In genomic region chr18:25229080-25229479, GRCh38 we compare ENCODE assay signal across 12 cellular contexts.
DNase-seq lines count a peak whose midpoint lies in the region; ATAC-seq and TF ChIP-seq lines count a peak whose summit lies in the region.
"Had no signal": no experiment of that assay in that cellular context is flagged by ENCODE, and none has a peak within 500 bp of the region (broad histone marks: within the 10 kb centered on the region; RNA-seq: fewer than 3 reads in every experiment).

No MANE protein-coding gene starts in this region.

- TF ChIP-seq POLR2A in uterus (IDR thresholded peaks at IDR 0.05): no peak

- H3K27me3 ChIP-seq in left ventricle myocardium inferior (ENCODE audit: low read depth): no peaks in the 10 kb centered on the region
- H3K27me3 ChIP-seq in uterus: no peaks in the 10 kb centered on the region
- no peaks in the 10 kb centered on the region for H3K27me3 ChIP-seq in effector memory CD4-positive, alpha-beta T cell (replicated peaks; ENCODE audit: control insufficient read depth, insufficient read depth, low read length, poor library complexity, severe bottlenecking)
- H3K27me3 ChIP-seq: stomach had no signal

- H3K27ac Mint-ChIP-seq in activated naive CD8-positive, alpha-beta T cell treated with anti-CD3 and anti-CD28 coated beads, Interleukin-2, amount 50 U/mL, for 24 hours: no peak overlapping the region
- H3K27ac Mint-ChIP-seq: CD4-positive, alpha-beta memory T cell had no signal

- peaks cover 64% of the 10 kb centered on the region for H3K4me1 ChIP-seq in left ventricle myocardium inferior
- H3K4me1 ChIP-seq in uterus: peaks cover 0 to 7% of the 10 kb centered on the region in 2 donors
- H3K4me1 ChIP-seq in effector memory CD4-positive, alpha-beta T cell (ENCODE audit: control insufficient read depth, insufficient read depth, low read length, poor library complexity, severe bottlenecking): no peaks in the 10 kb centered on the region

- ATAC-seq in Right ventricle myocardium superior (ENCODE audit: poor library complexity): no peak
- no peak for ATAC-seq in activated naive CD8-positive, alpha-beta T cell treated with anti-CD3 and anti-CD28 coated beads, Interleukin-2, amount 50 U/mL, for 24 hours
- ATAC-seq: Panc1 had no signal

- H3K9me3 ChIP-seq in left ventricle myocardium inferior (replicated peaks) (no peaks in the 10 kb centered on the region), uterus (no peaks in the 10 kb centered on the region)
- no peaks in the 10 kb centered on the region for H3K9me3 ChIP-seq in effector memory CD4-positive, alpha-beta T cell (ENCODE audit: control insufficient read depth, low read length)
- H3K9me3 ChIP-seq: stomach had no signal

- no peaks in the 10 kb centered on the region for H3K36me3 Mint-ChIP-seq in activated naive CD8-positive, alpha-beta T cell treated with anti-CD3 and anti-CD28 coated beads, Interleukin-2, amount 50 U/mL, for 24 hours (ENCODE audit: low read depth)
- H3K36me3 Mint-ChIP-seq: CD4-positive, alpha-beta memory T cell had no signal

- H3K4me3 ChIP-seq in left ventricle myocardium inferior (no peak overlapping the region), fibroblast of pulmonary artery (replicated peaks; ENCODE audit: low read depth, low read length) (no peak overlapping the region), uterus (no peak overlapping the region)
- H3K4me3 ChIP-seq in effector memory CD4-positive, alpha-beta T cell (ENCODE audit: insufficient read depth, low read depth, low read length, poor library complexity, severe bottlenecking): no peak overlapping the region
- H3K4me3 ChIP-seq: stomach had no signal

- H3K4me1 Mint-ChIP-seq in activated naive CD8-positive, alpha-beta T cell treated with anti-CD3 and anti-CD28 coated beads, Interleukin-2, amount 50 U/mL, for 24 hours: no peaks in the 10 kb centered on the region
- H3K4me1 Mint-ChIP-seq: CD4-positive, alpha-beta memory T cell had no signal

- DNase-seq in left ventricle myocardium inferior: no peak
- no peak for DNase-seq in Right ventricle myocardium superior
- DNase-seq in RPMI8226: peak; percentile 68
- DNase-seq in fibroblast of pulmonary artery (ENCODE audit: low read depth): peak; percentile 69
- peak in 1 of 2 donors; percentile 55 for DNase-seq in uterus
- no peak for DNase-seq in effector memory CD4-positive, alpha-beta T cell
- no peak for DNase-seq in GOT3 (lab: John Stamatoyannopoulos, UW)
- no peak for DNase-seq in activated naive CD8-positive, alpha-beta T cell treated with anti-CD3 and anti-CD28 coated beads, Interleukin-2, amount 50 U/mL, for 24 hours
- DNase-seq: CD4-positive, alpha-beta memory T cell; small intestine; stomach had no signal

- H3K27ac ChIP-seq in left ventricle myocardium inferior (replicated peaks) (peak overlapping the region; percentile 77), uterus (peak overlapping the region; percentile 71 to 85)
- no peak overlapping the region for H3K27ac ChIP-seq in effector memory CD4-positive, alpha-beta T cell (ENCODE audit: insufficient read depth, low read length, poor library complexity, severe bottlenecking)

- H3K9me3 Mint-ChIP-seq in activated naive CD8-positive, alpha-beta T cell treated with anti-CD3 and anti-CD28 coated beads, Interleukin-2, amount 50 U/mL, for 24 hours: no peaks in the 10 kb centered on the region
- H3K9me3 Mint-ChIP-seq: CD4-positive, alpha-beta memory T cell had no signal

- TF ChIP-seq CTCF in left ventricle myocardium inferior (IDR thresholded peaks at IDR 0.05; ENCODE audit: borderline replicate concordance): no peak
- TF ChIP-seq CTCF in fibroblast of pulmonary artery (IDR thresholded peaks at IDR 0.05; ENCODE audit: low read length, missing control alignments): no peak
- no peak for TF ChIP-seq CTCF in uterus (IDR thresholded peaks at IDR 0.05)

- peaks cover 24% of the 10 kb centered on the region for H3K36me3 ChIP-seq in left ventricle myocardium inferior
- no peaks in the 10 kb centered on the region for H3K36me3 ChIP-seq in uterus
- no peaks in the 10 kb centered on the region for H3K36me3 ChIP-seq in effector memory CD4-positive, alpha-beta T cell (ENCODE audit: control insufficient read depth, insufficient read depth, low read length)

- no peak overlapping the region for H3K4me3 Mint-ChIP-seq in activated naive CD8-positive, alpha-beta T cell treated with anti-CD3 and anti-CD28 coated beads, Interleukin-2, amount 50 U/mL, for 24 hours
- H3K4me3 Mint-ChIP-seq: CD4-positive, alpha-beta memory T cell had no signal

- intact Hi-C loops in left ventricle myocardium inferior (cut with micrococcal nuclease): no loop called here
- intact Hi-C loops in Right ventricle myocardium superior (cut with DNase I): no loop called here
- intact Hi-C loops in uterus (cut with DNase I; ENCODE audit: low total_unique reads): no loop called here

- no peaks in the 10 kb centered on the region for H3K27me3 Mint-ChIP-seq in activated naive CD8-positive, alpha-beta T cell treated with anti-CD3 and anti-CD28 coated beads, Interleukin-2, amount 50 U/mL, for 24 hours
- H3K27me3 Mint-ChIP-seq: CD4-positive, alpha-beta memory T cell had no signal

Comparison
In these comparisons a context has a peak if more than half of its experiments do, and no peak if none do; other contexts are left out.
1. DNase-seq: peak in RPMI8226 (single experiment) and fibroblast of pulmonary artery (single experiment); none in left ventricle myocardium inferior (single experiment), Right ventricle myocardium superior (single experiment), effector memory CD4-positive, alpha-beta T cell (0 of 3), GOT3 (single experiment) and activated naive CD8-positive, alpha-beta T cell treated with anti-CD3 and anti-CD28 coated beads, Interleukin-2, amount 50 U/mL, for 24 hours (single experiment).